8 cellular contexts compared by ENCODE assay signal in genomic region chr10:92242910-92243671, GRCh38. TPM values are rescaled to one million over a fixed set of nuclear protein-coding genes. Genes with fewer than 3 reads are reported as not detected.
DNase-seq lines count a peak whose midpoint lies in the region; ATAC-seq, FAIRE-seq and TF ChIP-seq lines count a peak whose summit lies in the region.

No MANE protein-coding gene starts in this region.

- peak overlapping the region; percentile 51 to 88 (median 76) for H3K27ac Mint-ChIP-seq in CD14-positive monocyte
- no peak overlapping the region for H3K27ac Mint-ChIP-seq in activated CD4-positive, alpha-beta memory T cell treated with anti-CD3 and anti-CD28 coated beads for 36 hours

- H3K36me3 Mint-ChIP-seq in CD14-positive monocyte, result peaks cover under 1% of the 10 kb centered on the region in 2 donors
- H3K36me3 Mint-ChIP-seq in activated CD4-positive, alpha-beta memory T cell treated with anti-CD3 and anti-CD28 coated beads for 36 hours, result peaks cover 9% of the 10 kb centered on the region

- WGBS in HepG2 (ENCODE audit: low lambda C conversion rate), result 1% methylated on average over 8 of the region's 8 CpGs

- TF ChIP-seq POLR2A in HepG2 (IDR thresholded peaks at IDR 0.05; ENCODE audit: insufficient read depth in 1 of 2, low read depth in 2 of 2, low read length in 2 of 2), result no peak

- peak overlapping the region; percentile 46 to 52 (median 49); a peak in 5 of 6 replicates for H3K4me3 ChIP-seq in HepG2 (replicated peaks in 1 of 3; ENCODE audit: insufficient read depth in 1 of 3, low read depth in 2 of 3, low read length in 3 of 3)

- DNase-seq in CD14-positive monocyte (ENCODE audit: low spot score), result peak; percentile 61
- peak; percentile 69 to 77 for DNase-seq in NCI-H526 (lab: John Stamatoyannopoulos, UW)
- peak; percentile 47 for DNase-seq in activated CD4-positive, alpha-beta memory T cell treated with anti-CD3 and anti-CD28 coated beads for 36 hours
- peak; percentile 6 for DNase-seq in effector CD8-positive, alpha-beta T cell (lab: John Stamatoyannopoulos, UW)
- peak; percentile 58 for DNase-seq in HepG2 (ENCODE audit: low spot score)
- DNase-seq in stimulated activated CD4-positive, alpha-beta T cell treated with anti-CD3 and anti-CD28 coated beads, Interleukin-4, amount 100 ng/mL, for 4 hours, result peak; percentile 23 to 31

- H3K79me2 ChIP-seq in HepG2 (ENCODE audit: insufficient read depth, low read length), result no peaks in the 10 kb centered on the region

- TF ChIP-seq EP300 in HepG2 (IDR thresholded peaks at IDR 0.05; ENCODE audit: low read depth in 2 of 2, low read length in 2 of 2) (no peak), HepG2 (CRISPR knock-in tag; IDR thresholded peaks at IDR 0.05; ENCODE audit: borderline replicate concordance) (no peak)

- no peaks in the 10 kb centered on the region for H3K27me3 ChIP-seq in HepG2 (ENCODE audit: control insufficient read depth in 1 of 2, insufficient read depth in 2 of 2, low read length in 2 of 2)

- H3K9ac ChIP-seq in HepG2 (ENCODE audit: insufficient read depth, low read depth, low read length), result peak overlapping the region; percentile 18; the same call in 1 of the 2 replicates

- intact Hi-C loops in CD14-positive monocyte (cut with micrococcal nuclease), result no loop called here
- intact Hi-C loops in activated CD4-positive, alpha-beta memory T cell treated with anti-CD3 and anti-CD28 coated beads for 36 hours (cut with micrococcal nuclease), result loop anchor here (5.0 kb wide), 2 partner anchors 141 to 349 kb away; partner anchors contain the start of gene KIF11
- intact Hi-C loops in HepG2 (cut with micrococcal nuclease; ENCODE audit: unreplicated experiment), result no loop called here

- no peaks in the 10 kb centered on the region for H3K9me3 ChIP-seq in HepG2 (ENCODE audit: low read length)

- TF ChIP-seq RAD21 in HepG2 (CRISPR knock-in tag; IDR thresholded peaks at IDR 0.05), result no peak

- H3K36me3 ChIP-seq in HepG2 (replicated peaks in 1 of 2; ENCODE audit: control insufficient read depth in 1 of 2, insufficient read depth in 2 of 2, low read length in 2 of 2), result no peaks in the 10 kb centered on the region

- no peak for TF ChIP-seq CTCF in CD14-positive monocyte (IDR thresholded peaks at IDR 0.05)
- TF ChIP-seq CTCF in HepG2 (CRISPR knock-in tag; IDR thresholded peaks at IDR 0.05), result no peak

- peaks cover 0 to 3% (median 0%) of the 10 kb centered on the region in 7 donors for H3K9me3 Mint-ChIP-seq in CD14-positive monocyte
- no peaks in the 10 kb centered on the region for H3K9me3 Mint-ChIP-seq in activated CD4-positive, alpha-beta memory T cell treated with anti-CD3 and anti-CD28 coated beads for 36 hours

- BruUV-seq in HepG2 (replicated peaks; lab: Mats Ljungman, UMichigan), result no TSS peak

- peaks cover 31% of the 10 kb centered on the region for H3K4me1 ChIP-seq in HepG2 (ENCODE audit: insufficient read depth, low read length)

- peaks cover 0 to 2% (median 0%) of the 10 kb centered on the region in 3 donors for H3K27me3 Mint-ChIP-seq in CD14-positive monocyte (ENCODE audit: low read depth in 3 of 3)
- H3K27me3 Mint-ChIP-seq in activated CD4-positive, alpha-beta memory T cell treated with anti-CD3 and anti-CD28 coated beads for 36 hours, result peaks cover 9% of the 10 kb centered on the region

- ATAC-seq in HG02678 (IDR thresholded peaks at IDR 0.05; ENCODE audit: unreplicated experiment) (peak; percentile 41), HepG2 (peak; percentile 64), HG03354 (IDR thresholded peaks at IDR 0.05; ENCODE audit: poor library complexity, severe bottlenecking, unreplicated experiment) (no peak)

- FAIRE-seq in HepG2 (lab: Jason Lieb, UNC), result peak; percentile 68

- H3K4me1 Mint-ChIP-seq in CD14-positive monocyte, result peaks cover 33% of the 10 kb centered on the region
- H3K4me1 Mint-ChIP-seq in activated CD4-positive, alpha-beta memory T cell treated with anti-CD3 and anti-CD28 coated beads for 36 hours (ENCODE audit: low read depth), result peaks cover 31% of the 10 kb centered on the region

- peak overlapping the region; percentile 91 for H2AFZ ChIP-seq in HepG2 (ENCODE audit: low read length)

- in situ Hi-C loops in HepG2 (cut with HindIII; ENCODE audit: extremely low pct_ligation_motif_present, low pct_unique_long_range_greater_than_20kb), result loop anchor here (5.0 kb wide), 1 partner anchor 49 kb away; the partner anchor contains the start of genes CPEB3 and MARCHF5

- POLR2A ChIA-PET in activated CD4-positive, alpha-beta memory T cell treated with anti-CD3 and anti-CD28 coated beads for 36 hours (lab: Charles Lee), result no interaction called here
- POLR2A ChIA-PET in HepG2 (lab: Yijun Ruan, JAX), result interaction anchor here (0.7 kb wide), 1 partner anchor 118 kb away, joined by 4 read pairs; no protein-coding TSS in a partner anchor

- no peaks in the 10 kb centered on the region for H4K20me1 ChIP-seq in HepG2 (ENCODE audit: insufficient read depth, low read length)

- CTCF ChIA-PET in activated CD4-positive, alpha-beta memory T cell treated with anti-CD3 and anti-CD28 coated beads for 36 hours (lab: Charles Lee), result interaction anchor here (0.7 kb wide), 1 partner anchor 312 kb away, joined by 3 read pairs; no protein-coding TSS in a partner anchor
- CTCF ChIA-PET in HepG2 (lab: Yijun Ruan, JAX; ENCODE audit: low intra/inter-chr PET ratio, low total read pairs), result no interaction called here

- H3K27ac ChIP-seq in HepG2 (ENCODE audit: extremely low read length, insufficient read depth, low read length), result peak overlapping the region; percentile 29

- peak overlapping the region; percentile 70 for H3K4me2 ChIP-seq in HepG2 (ENCODE audit: low read depth, low read length)

- peak overlapping the region; percentile 53 to 80 for H3K4me3 Mint-ChIP-seq in CD14-positive monocyte
- peak overlapping the region; percentile 43 for H3K4me3 Mint-ChIP-seq in activated CD4-positive, alpha-beta memory T cell treated with anti-CD3 and anti-CD28 coated beads for 36 hours

RNA-seq across cellular contexts. Expression of gene CPEB3, which starts 47.8 kb away (rescaled TPM):
- 1 to 10 TPM; 1.8 to 2.1 TPM for polyA plus RNA-seq in CD14-positive monocyte
- total RNA-seq in activated CD4-positive, alpha-beta memory T cell treated with anti-CD3 and anti-CD28 coated beads for 36 hours, result 1 to 10 TPM; 1.4 to 1.6 TPM
- total RNA-seq in HepG2 (2016; rRNA removed; fragmentation: Illumina TruSeq; extraction: Trizol), result 0.66 and 0.88 TPM in 2 replicates
- total RNA-seq in HepG2 (2016; cell fraction: cytosol; rRNA removed; fragmentation: Illumina TruSeq; extraction: Trizol; ENCODE audit: low read depth), result 0.30 and 0.35 TPM in 2 replicates
- total RNA-seq in HepG2 (2016; cell fraction: insoluble cytoplasmic fraction; rRNA removed; fragmentation: Illumina TruSeq; extraction: Trizol), result 0.48 and 0.65 TPM in 2 replicates
- 0.28 and 0.31 TPM in 2 replicates for total RNA-seq in HepG2 (2016; cell fraction: membrane; rRNA removed; fragmentation: Illumina TruSeq; extraction: Trizol)
- total RNA-seq in HepG2 (2016; cell fraction: nucleus; rRNA removed; fragmentation: Illumina TruSeq; extraction: Trizol), result 1.1 TPM in 2 replicates
- polyA plus RNA-seq in HepG2 (2011; rRNA removed), result 0.67 and 0.70 TPM in 2 replicates
- polyA plus RNA-seq in HepG2 (2011; cell fraction: cytosol; rRNA removed), result 0.31 and 0.51 TPM in 2 replicates
- polyA plus RNA-seq in HepG2 (2011; cell fraction: nucleus; rRNA removed), result 2.0 and 2.3 TPM in 2 replicates
- 1.3 and 1.8 TPM in 2 replicates for polyA plus RNA-seq in HepG2 (2012)
- polyA plus RNA-seq in HepG2 (2016; cell fraction: cytosol; fragmentation: Illumina TruSeq; extraction: Trizol; ENCODE audit: low read depth), result 0.01 TPM in 1 of 2 replicates, not detected in the other
- 0.78 and 0.79 TPM in 2 replicates for polyA plus RNA-seq in HepG2 (2016; cell fraction: insoluble cytoplasmic fraction; fragmentation: Illumina TruSeq; extraction: Trizol; ENCODE audit: low read depth)
- 0.10 and 0.11 TPM in 2 replicates for polyA plus RNA-seq in HepG2 (2016; cell fraction: membrane; fragmentation: Illumina TruSeq; extraction: Trizol; ENCODE audit: low read depth)
- 1.2 and 1.6 TPM in 2 replicates for polyA plus RNA-seq in HepG2 (2016; cell fraction: nucleus; fragmentation: Illumina TruSeq; extraction: Trizol; ENCODE audit: insufficient read depth, low read depth)
- 2.5 and 2.8 TPM in 2 replicates for polyA minus RNA-seq in HepG2 (2011; rRNA and poly(A)+ RNA removed; ENCODE audit: low replicate concordance)
- 1.3 and 1.8 TPM in 2 replicates for polyA minus RNA-seq in HepG2 (2011; cell fraction: cytosol; rRNA and poly(A)+ RNA removed)
- polyA minus RNA-seq in HepG2 (2011; cell fraction: nucleus; rRNA and poly(A)+ RNA removed), result 4.7 and 4.8 TPM in 2 replicates

RNA-seq across cellular contexts. Expression of gene MARCHF5, which starts 47.9 kb away (rescaled TPM):
- polyA plus RNA-seq in CD14-positive monocyte, result 10 to 100 TPM; 29.6 to 30.6 TPM
- 10 to 100 TPM; 27.4 to 29.1 TPM for total RNA-seq in activated CD4-positive, alpha-beta memory T cell treated with anti-CD3 and anti-CD28 coated beads for 36 hours
- 21.0 and 34.7 TPM in 2 replicates for total RNA-seq in HepG2 (2016; rRNA removed; fragmentation: Illumina TruSeq; extraction: Trizol)
- 3.3 TPM in 2 replicates for total RNA-seq in HepG2 (2016; cell fraction: cytosol; rRNA removed; fragmentation: Illumina TruSeq; extraction: Trizol; ENCODE audit: low read depth)
- 19.7 and 32.2 TPM in 2 replicates for total RNA-seq in HepG2 (2016; cell fraction: insoluble cytoplasmic fraction; rRNA removed; fragmentation: Illumina TruSeq; extraction: Trizol)
- total RNA-seq in HepG2 (2016; cell fraction: membrane; rRNA removed; fragmentation: Illumina TruSeq; extraction: Trizol), result 9.9 and 11.9 TPM in 2 replicates
- total RNA-seq in HepG2 (2016; cell fraction: nucleus; rRNA removed; fragmentation: Illumina TruSeq; extraction: Trizol), result 16.5 and 17.8 TPM in 2 replicates
- polyA plus RNA-seq in HepG2 (2011; rRNA removed), result 18.6 and 19.4 TPM in 2 replicates
- polyA plus RNA-seq in HepG2 (2011; cell fraction: cytosol; rRNA removed), result 10.8 and 16.2 TPM in 2 replicates
- 23.2 and 32.1 TPM in 2 replicates for polyA plus RNA-seq in HepG2 (2011; cell fraction: nucleus; rRNA removed)
- polyA plus RNA-seq in HepG2 (2012), result 44.4 and 46.6 TPM in 2 replicates
- 4.4 and 4.6 TPM in 2 replicates for polyA plus RNA-seq in HepG2 (2016; cell fraction: cytosol; fragmentation: Illumina TruSeq; extraction: Trizol; ENCODE audit: low read depth)
- 37.6 and 41.9 TPM in 2 replicates for polyA plus RNA-seq in HepG2 (2016; cell fraction: insoluble cytoplasmic fraction; fragmentation: Illumina TruSeq; extraction: Trizol; ENCODE audit: low read depth)
- 8.6 and 11.3 TPM in 2 replicates for polyA plus RNA-seq in HepG2 (2016; cell fraction: membrane; fragmentation: Illumina TruSeq; extraction: Trizol; ENCODE audit: low read depth)
- polyA plus RNA-seq in HepG2 (2016; cell fraction: nucleus; fragmentation: Illumina TruSeq; extraction: Trizol; ENCODE audit: insufficient read depth, low read depth), result 27.4 and 27.8 TPM in 2 replicates
- polyA minus RNA-seq in HepG2 (2011; rRNA and poly(A)+ RNA removed; ENCODE audit: low replicate concordance), result 4.2 and 9.1 TPM in 2 replicates
- polyA minus RNA-seq in HepG2 (2011; cell fraction: cytosol; rRNA and poly(A)+ RNA removed), result 8.9 and 10.0 TPM in 2 replicates
- 23.0 and 32.8 TPM in 2 replicates for polyA minus RNA-seq in HepG2 (2011; cell fraction: nucleus; rRNA and poly(A)+ RNA removed)

Comparison
In these comparisons a context has a peak if more than half of its experiments do, and no peak if none do; other contexts are left out.
1. DNase-seq: peak in every context shown above with its lines; median percentile 73 in NCI-H526; 61 in CD14-positive monocyte; 58 in HepG2; 47 in activated CD4-positive, alpha-beta memory T cell treated with anti-CD3 and anti-CD28 coated beads for 36 hours; 27 in stimulated activated CD4-positive, alpha-beta T cell treated with anti-CD3 and anti-CD28 coated beads, Interleukin-4, amount 100 ng/mL, for 4 hours; 6 in effector CD8-positive, alpha-beta T cell.